1 cellular context compared by ENCODE assay signal in the genomic region with DNA sequence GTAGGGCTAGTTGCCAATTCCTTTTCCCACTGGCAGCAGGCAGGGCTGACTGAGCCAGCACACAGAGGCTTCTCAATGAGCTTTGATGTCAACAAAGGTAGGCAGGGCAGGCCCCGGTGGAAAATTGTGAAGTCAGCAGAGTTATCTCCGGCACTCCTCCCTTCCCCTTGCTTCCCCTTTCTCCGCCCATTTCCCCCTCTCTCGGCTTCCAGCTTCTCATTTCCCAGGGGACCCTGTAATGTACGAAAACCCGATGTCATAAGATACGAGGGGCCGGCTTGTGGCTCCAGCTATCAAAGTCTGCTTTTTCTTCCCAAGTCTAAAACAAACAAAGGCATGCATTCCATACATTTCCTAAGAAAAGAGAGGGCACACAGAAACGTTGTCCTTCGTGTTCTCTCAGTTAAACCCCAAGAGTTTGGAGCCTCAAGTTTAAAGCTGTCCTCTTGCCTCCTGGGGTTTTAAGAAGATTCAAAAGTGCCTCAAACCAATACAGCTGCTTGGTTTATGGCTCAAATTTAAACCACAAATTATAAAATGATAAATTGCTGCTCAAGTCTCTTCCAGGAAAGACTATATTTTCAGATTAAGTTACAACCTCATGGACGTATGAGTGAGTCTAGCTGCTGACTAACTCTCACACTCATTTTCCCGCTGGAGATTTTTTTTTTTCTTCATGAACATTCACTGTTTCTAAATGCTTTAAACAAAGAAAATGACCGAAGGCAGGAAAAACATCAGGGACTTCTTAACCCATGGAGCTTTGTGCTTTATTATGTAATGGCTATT.
TF ChIP-seq lines count a peak whose summit lies in the region.

No MANE protein-coding gene starts in this region.

TF ChIP-seq in HepG2, 621 proteins besides CTCF, POLR2A, EP300 and RAD21 (continued from another document and continues in another):
- TF ChIP-seq, protein P1, sequence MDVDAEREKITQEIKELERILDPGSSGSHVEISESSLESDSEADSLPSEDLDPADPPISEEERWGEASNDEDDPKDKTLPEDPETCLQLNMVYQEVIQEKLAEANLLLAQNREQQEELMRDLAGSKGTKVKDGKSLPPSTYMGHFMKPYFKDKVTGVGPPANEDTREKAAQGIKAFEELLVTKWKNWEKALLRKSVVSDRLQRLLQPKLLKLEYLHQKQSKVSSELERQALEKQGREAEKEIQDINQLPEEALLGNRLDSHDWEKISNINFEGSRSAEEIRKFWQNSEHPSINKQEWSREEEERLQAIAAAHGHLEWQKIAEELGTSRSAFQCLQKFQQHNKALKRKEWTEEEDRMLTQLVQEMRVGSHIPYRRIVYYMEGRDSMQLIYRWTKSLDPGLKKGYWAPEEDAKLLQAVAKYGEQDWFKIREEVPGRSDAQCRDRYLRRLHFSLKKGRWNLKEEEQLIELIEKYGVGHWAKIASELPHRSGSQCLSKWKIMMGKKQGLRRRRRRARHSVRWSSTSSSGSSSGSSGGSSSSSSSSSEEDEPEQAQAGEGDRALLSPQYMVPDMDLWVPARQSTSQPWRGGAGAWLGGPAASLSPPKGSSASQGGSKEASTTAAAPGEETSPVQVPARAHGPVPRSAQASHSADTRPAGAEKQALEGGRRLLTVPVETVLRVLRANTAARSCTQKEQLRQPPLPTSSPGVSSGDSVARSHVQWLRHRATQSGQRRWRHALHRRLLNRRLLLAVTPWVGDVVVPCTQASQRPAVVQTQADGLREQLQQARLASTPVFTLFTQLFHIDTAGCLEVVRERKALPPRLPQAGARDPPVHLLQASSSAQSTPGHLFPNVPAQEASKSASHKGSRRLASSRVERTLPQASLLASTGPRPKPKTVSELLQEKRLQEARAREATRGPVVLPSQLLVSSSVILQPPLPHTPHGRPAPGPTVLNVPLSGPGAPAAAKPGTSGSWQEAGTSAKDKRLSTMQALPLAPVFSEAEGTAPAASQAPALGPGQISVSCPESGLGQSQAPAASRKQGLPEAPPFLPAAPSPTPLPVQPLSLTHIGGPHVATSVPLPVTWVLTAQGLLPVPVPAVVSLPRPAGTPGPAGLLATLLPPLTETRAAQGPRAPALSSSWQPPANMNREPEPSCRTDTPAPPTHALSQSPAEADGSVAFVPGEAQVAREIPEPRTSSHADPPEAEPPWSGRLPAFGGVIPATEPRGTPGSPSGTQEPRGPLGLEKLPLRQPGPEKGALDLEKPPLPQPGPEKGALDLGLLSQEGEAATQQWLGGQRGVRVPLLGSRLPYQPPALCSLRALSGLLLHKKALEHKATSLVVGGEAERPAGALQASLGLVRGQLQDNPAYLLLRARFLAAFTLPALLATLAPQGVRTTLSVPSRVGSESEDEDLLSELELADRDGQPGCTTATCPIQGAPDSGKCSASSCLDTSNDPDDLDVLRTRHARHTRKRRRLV (CRISPR knock-in tag; IDR thresholded peaks at IDR 0.05), result 0 out of 2 replicates have a peak, but pooled peaks have one; percentile 15
- TF ChIP-seq, protein P2, sequence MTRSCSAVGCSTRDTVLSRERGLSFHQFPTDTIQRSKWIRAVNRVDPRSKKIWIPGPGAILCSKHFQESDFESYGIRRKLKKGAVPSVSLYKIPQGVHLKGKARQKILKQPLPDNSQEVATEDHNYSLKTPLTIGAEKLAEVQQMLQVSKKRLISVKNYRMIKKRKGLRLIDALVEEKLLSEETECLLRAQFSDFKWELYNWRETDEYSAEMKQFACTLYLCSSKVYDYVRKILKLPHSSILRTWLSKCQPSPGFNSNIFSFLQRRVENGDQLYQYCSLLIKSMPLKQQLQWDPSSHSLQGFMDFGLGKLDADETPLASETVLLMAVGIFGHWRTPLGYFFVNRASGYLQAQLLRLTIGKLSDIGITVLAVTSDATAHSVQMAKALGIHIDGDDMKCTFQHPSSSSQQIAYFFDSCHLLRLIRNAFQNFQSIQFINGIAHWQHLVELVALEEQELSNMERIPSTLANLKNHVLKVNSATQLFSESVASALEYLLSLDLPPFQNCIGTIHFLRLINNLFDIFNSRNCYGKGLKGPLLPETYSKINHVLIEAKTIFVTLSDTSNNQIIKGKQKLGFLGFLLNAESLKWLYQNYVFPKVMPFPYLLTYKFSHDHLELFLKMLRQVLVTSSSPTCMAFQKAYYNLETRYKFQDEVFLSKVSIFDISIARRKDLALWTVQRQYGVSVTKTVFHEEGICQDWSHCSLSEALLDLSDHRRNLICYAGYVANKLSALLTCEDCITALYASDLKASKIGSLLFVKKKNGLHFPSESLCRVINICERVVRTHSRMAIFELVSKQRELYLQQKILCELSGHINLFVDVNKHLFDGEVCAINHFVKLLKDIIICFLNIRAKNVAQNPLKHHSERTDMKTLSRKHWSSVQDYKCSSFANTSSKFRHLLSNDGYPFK (CRISPR knock-in tag; IDR thresholded peaks at IDR 0.05; ENCODE audit: borderline replicate concordance), result 0 out of 2 replicates have a peak, but pooled peaks have one; percentile 51
- TF ChIP-seq NCOA5 (CRISPR knock-in tag; IDR thresholded peaks at IDR 0.05) (no peak), TCF7 (IDR thresholded peaks at IDR 0.05; ENCODE audit: low read depth) (peak; percentile 81), CHD2 (IDR thresholded peaks at IDR 0.05; ENCODE audit: low read depth, low read length) (no peak), DMAP1 (CRISPR knock-in tag; IDR thresholded peaks at IDR 0.05) (peak; percentile 71; the same call in 1 of the 2 replicates), ZNF138 (CRISPR knock-in tag; IDR thresholded peaks at IDR 0.05; ENCODE audit: low read depth) (no peak), ZNF468 (CRISPR knock-in tag; IDR thresholded peaks at IDR 0.05) (no peak), RFXAP (CRISPR knock-in tag; IDR thresholded peaks at IDR 0.05; ENCODE audit: borderline replicate concordance) (no peak), GTF3A (CRISPR knock-in tag; conservative IDR thresholded peaks at IDR 0.05) (0 out of 2 replicates have a peak, but pooled peaks have one; percentile 43), ZNF446 (CRISPR knock-in tag; IDR thresholded peaks at IDR 0.05) (no peak), ZNF296 (CRISPR knock-in tag; conservative IDR thresholded peaks at IDR 0.05) (no peak), ZNF205 (CRISPR knock-in tag; IDR thresholded peaks at IDR 0.05) (peak; percentile 68; the same call in 1 of the 2 replicates), ZEB1 (IDR thresholded peaks at IDR 0.05; ENCODE audit: insufficient replicate concordance, low read depth) (no peak), POLR2AphosphoS5 (IDR thresholded peaks at IDR 0.05; ENCODE audit: low read depth, low read length) (peak; percentile 79; the same call in 1 of the 2 replicates), ZNF264 (CRISPR knock-in tag; IDR thresholded peaks at IDR 0.05) (0 out of 2 replicates have a peak, but pooled peaks have one; percentile 24)
- TF ChIP-seq, protein P3, sequence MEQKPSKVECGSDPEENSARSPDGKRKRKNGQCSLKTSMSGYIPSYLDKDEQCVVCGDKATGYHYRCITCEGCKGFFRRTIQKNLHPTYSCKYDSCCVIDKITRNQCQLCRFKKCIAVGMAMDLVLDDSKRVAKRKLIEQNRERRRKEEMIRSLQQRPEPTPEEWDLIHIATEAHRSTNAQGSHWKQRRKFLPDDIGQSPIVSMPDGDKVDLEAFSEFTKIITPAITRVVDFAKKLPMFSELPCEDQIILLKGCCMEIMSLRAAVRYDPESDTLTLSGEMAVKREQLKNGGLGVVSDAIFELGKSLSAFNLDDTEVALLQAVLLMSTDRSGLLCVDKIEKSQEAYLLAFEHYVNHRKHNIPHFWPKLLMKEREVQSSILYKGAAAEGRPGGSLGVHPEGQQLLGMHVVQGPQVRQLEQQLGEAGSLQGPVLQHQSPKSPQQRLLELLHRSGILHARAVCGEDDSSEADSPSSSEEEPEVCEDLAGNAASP (CRISPR knock-in tag; IDR thresholded peaks at IDR 0.05; ENCODE audit: borderline replicate concordance), result peak; percentile 44; the same call in 1 of the 2 replicates
- TF ChIP-seq, protein P4, sequence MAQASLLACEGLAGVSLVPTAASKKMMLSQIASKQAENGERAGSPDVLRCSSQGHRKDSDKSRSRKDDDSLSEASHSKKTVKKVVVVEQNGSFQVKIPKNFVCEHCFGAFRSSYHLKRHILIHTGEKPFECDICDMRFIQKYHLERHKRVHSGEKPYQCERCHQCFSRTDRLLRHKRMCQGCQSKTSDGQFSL (CRISPR knock-in tag; IDR thresholded peaks at IDR 0.05), result no peak
- TF ChIP-seq, protein P5, sequence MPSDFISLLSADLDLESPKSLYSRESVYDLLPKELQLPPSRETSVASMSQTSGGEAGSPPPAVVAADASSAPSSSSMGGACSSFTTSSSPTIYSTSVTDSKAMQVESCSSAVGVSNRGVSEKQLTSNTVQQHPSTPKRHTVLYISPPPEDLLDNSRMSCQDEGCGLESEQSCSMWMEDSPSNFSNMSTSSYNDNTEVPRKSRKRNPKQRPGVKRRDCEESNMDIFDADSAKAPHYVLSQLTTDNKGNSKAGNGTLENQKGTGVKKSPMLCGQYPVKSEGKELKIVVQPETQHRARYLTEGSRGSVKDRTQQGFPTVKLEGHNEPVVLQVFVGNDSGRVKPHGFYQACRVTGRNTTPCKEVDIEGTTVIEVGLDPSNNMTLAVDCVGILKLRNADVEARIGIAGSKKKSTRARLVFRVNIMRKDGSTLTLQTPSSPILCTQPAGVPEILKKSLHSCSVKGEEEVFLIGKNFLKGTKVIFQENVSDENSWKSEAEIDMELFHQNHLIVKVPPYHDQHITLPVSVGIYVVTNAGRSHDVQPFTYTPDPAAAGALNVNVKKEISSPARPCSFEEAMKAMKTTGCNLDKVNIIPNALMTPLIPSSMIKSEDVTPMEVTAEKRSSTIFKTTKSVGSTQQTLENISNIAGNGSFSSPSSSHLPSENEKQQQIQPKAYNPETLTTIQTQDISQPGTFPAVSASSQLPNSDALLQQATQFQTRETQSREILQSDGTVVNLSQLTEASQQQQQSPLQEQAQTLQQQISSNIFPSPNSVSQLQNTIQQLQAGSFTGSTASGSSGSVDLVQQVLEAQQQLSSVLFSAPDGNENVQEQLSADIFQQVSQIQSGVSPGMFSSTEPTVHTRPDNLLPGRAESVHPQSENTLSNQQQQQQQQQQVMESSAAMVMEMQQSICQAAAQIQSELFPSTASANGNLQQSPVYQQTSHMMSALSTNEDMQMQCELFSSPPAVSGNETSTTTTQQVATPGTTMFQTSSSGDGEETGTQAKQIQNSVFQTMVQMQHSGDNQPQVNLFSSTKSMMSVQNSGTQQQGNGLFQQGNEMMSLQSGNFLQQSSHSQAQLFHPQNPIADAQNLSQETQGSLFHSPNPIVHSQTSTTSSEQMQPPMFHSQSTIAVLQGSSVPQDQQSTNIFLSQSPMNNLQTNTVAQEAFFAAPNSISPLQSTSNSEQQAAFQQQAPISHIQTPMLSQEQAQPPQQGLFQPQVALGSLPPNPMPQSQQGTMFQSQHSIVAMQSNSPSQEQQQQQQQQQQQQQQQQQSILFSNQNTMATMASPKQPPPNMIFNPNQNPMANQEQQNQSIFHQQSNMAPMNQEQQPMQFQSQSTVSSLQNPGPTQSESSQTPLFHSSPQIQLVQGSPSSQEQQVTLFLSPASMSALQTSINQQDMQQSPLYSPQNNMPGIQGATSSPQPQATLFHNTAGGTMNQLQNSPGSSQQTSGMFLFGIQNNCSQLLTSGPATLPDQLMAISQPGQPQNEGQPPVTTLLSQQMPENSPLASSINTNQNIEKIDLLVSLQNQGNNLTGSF (CRISPR knock-in tag; IDR thresholded peaks at IDR 0.05), result no peak
- TF ChIP-seq, protein P6, sequence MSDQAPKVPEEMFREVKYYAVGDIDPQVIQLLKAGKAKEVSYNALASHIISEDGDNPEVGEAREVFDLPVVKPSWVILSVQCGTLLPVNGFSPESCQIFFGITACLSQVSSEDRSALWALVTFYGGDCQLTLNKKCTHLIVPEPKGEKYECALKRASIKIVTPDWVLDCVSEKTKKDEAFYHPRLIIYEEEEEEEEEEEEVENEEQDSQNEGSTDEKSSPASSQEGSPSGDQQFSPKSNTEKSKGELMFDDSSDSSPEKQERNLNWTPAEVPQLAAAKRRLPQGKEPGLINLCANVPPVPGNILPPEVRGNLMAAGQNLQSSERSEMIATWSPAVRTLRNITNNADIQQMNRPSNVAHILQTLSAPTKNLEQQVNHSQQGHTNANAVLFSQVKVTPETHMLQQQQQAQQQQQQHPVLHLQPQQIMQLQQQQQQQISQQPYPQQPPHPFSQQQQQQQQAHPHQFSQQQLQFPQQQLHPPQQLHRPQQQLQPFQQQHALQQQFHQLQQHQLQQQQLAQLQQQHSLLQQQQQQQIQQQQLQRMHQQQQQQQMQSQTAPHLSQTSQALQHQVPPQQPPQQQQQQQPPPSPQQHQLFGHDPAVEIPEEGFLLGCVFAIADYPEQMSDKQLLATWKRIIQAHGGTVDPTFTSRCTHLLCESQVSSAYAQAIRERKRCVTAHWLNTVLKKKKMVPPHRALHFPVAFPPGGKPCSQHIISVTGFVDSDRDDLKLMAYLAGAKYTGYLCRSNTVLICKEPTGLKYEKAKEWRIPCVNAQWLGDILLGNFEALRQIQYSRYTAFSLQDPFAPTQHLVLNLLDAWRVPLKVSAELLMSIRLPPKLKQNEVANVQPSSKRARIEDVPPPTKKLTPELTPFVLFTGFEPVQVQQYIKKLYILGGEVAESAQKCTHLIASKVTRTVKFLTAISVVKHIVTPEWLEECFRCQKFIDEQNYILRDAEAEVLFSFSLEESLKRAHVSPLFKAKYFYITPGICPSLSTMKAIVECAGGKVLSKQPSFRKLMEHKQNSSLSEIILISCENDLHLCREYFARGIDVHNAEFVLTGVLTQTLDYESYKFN (CRISPR knock-in tag; conservative IDR thresholded peaks at IDR 0.05), result peak; percentile 92
- TF ChIP-seq, protein P7, sequence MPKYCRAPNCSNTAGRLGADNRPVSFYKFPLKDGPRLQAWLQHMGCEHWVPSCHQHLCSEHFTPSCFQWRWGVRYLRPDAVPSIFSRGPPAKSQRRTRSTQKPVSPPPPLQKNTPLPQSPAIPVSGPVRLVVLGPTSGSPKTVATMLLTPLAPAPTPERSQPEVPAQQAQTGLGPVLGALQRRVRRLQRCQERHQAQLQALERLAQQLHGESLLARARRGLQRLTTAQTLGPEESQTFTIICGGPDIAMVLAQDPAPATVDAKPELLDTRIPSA (CRISPR knock-in tag; IDR thresholded peaks at IDR 0.05; ENCODE audit: borderline replicate concordance), result peak; percentile 36; the same call in 1 of the 2 replicates
- TF ChIP-seq, protein P8, sequence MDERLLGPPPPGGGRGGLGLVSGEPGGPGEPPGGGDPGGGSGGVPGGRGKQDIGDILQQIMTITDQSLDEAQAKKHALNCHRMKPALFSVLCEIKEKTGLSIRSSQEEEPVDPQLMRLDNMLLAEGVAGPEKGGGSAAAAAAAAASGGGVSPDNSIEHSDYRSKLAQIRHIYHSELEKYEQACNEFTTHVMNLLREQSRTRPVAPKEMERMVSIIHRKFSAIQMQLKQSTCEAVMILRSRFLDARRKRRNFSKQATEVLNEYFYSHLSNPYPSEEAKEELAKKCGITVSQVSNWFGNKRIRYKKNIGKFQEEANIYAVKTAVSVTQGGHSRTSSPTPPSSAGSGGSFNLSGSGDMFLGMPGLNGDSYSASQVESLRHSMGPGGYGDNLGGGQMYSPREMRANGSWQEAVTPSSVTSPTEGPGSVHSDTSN (CRISPR knock-in tag; IDR thresholded peaks at IDR 0.05), result no peak
- TF ChIP-seq, protein P9, sequence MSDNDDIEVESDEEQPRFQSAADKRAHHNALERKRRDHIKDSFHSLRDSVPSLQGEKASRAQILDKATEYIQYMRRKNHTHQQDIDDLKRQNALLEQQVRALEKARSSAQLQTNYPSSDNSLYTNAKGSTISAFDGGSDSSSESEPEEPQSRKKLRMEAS (IDR thresholded peaks at IDR 0.05), result no peak; the same call in 1 of the 2 replicates
- TF ChIP-seq, protein P10, sequence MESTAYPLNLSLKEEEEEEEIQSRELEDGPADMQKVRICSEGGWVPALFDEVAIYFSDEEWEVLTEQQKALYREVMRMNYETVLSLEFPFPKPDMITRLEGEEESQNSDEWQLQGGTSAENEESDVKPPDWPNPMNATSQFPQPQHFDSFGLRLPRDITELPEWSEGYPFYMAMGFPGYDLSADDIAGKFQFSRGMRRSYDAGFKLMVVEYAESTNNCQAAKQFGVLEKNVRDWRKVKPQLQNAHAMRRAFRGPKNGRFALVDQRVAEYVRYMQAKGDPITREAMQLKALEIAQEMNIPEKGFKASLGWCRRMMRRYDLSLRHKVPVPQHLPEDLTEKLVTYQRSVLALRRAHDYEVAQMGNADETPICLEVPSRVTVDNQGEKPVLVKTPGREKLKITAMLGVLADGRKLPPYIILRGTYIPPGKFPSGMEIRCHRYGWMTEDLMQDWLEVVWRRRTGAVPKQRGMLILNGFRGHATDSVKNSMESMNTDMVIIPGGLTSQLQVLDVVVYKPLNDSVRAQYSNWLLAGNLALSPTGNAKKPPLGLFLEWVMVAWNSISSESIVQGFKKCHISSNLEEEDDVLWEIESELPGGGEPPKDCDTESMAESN (CRISPR knock-in tag; conservative IDR thresholded peaks at IDR 0.05), result no peak; the same call in 1 of the 2 replicates
